ENCODE assay signal across 8 cellular contexts in genomic region chr17:64661981-64662773, GRCh38. TPM values are rescaled to one million over a fixed set of nuclear protein-coding genes. Genes with fewer than 3 reads are reported as not detected.
DNase-seq lines count a peak whose midpoint lies in the region; ATAC-seq and TF ChIP-seq lines count a peak whose summit lies in the region.

Gene SMURF2, minus strand, starts transcription at chr17:64662307. Its CDS starts 427 bp downstream, at chr17:64661880.

- H3K27ac Mint-ChIP-seq in activated T-helper 17 cell treated with anti-CD3 and anti-CD28 coated beads, Interleukin-2, amount 50 U/mL, for 72 hours = peak within 1 kb of the TSS; percentile 94
- H3K27ac Mint-ChIP-seq in nephron progenitor cell = peak within 1 kb of the TSS; percentile 92
- H3K27ac Mint-ChIP-seq in stimulated activated naive CD8-positive, alpha-beta T cell treated with anti-CD3 and anti-CD28 coated beads, Interleukin-15, Interleukin-2, amounts not matched to agents 100 ng/mL and 50 ng/mL, for 24 hours = peak within 1 kb of the TSS; percentile 91

- peaks cover 6% of the 10 kb centered on the region for H3K36me3 Mint-ChIP-seq in activated T-helper 17 cell treated with anti-CD3 and anti-CD28 coated beads, Interleukin-2, amount 50 U/mL, for 72 hours (ENCODE audit: low read depth)
- peaks cover 6% of the 10 kb centered on the region for H3K36me3 Mint-ChIP-seq in nephron progenitor cell (ENCODE audit: low read depth)
- H3K36me3 Mint-ChIP-seq in stimulated activated naive CD8-positive, alpha-beta T cell treated with anti-CD3 and anti-CD28 coated beads, Interleukin-15, Interleukin-2, amounts not matched to agents 100 ng/mL and 50 ng/mL, for 24 hours (ENCODE audit: low read depth) = no peaks in the 10 kb centered on the region

- H3K36me3 ChIP-seq in Peyer's patch = no peaks in the 10 kb centered on the region

- peak within 1 kb of the TSS; percentile 94 to 99 (median 97) for H3K27ac ChIP-seq in Peyer's patch

- H3K4me3 ChIP-seq in Peyer's patch (peak within 1 kb of the TSS; percentile 86 to 100 (median 93)), fibroblast of pulmonary artery (replicated peaks; ENCODE audit: low read depth, low read length) (peak within 1 kb of the TSS; percentile 80)

- peaks cover 19% of the 10 kb centered on the region for H3K4me1 Mint-ChIP-seq in activated T-helper 17 cell treated with anti-CD3 and anti-CD28 coated beads, Interleukin-2, amount 50 U/mL, for 72 hours
- peaks cover 46% of the 10 kb centered on the region for H3K4me1 Mint-ChIP-seq in nephron progenitor cell
- H3K4me1 Mint-ChIP-seq in stimulated activated naive CD8-positive, alpha-beta T cell treated with anti-CD3 and anti-CD28 coated beads, Interleukin-15, Interleukin-2, amounts not matched to agents 100 ng/mL and 50 ng/mL, for 24 hours (ENCODE audit: low read depth) = peaks cover 34% of the 10 kb centered on the region

- H3K27me3 Mint-ChIP-seq in activated T-helper 17 cell treated with anti-CD3 and anti-CD28 coated beads, Interleukin-2, amount 50 U/mL, for 72 hours = no peaks in the 10 kb centered on the region
- peaks cover 10% of the 10 kb centered on the region for H3K27me3 Mint-ChIP-seq in nephron progenitor cell (ENCODE audit: low read depth, poor library complexity)
- H3K27me3 Mint-ChIP-seq in stimulated activated naive CD8-positive, alpha-beta T cell treated with anti-CD3 and anti-CD28 coated beads, Interleukin-15, Interleukin-2, amounts not matched to agents 100 ng/mL and 50 ng/mL, for 24 hours = no peaks in the 10 kb centered on the region

- peak; percentile 50 for ATAC-seq in GM19468 (IDR thresholded peaks at IDR 0.05; ENCODE audit: extremely low read depth, unreplicated experiment)
- peak; percentile 93 for ATAC-seq in activated T-helper 17 cell treated with anti-CD3 and anti-CD28 coated beads, Interleukin-2, amount 50 U/mL, for 72 hours (replicated peaks)

- H3K27me3 ChIP-seq in Peyer's patch = no peaks in the 10 kb centered on the region

- H3K9me3 ChIP-seq in Peyer's patch = no peaks in the 10 kb centered on the region

- peak; percentile 27 for DNase-seq in DMS114 treated with DMSO at 0.1 percent for 48 hours (lab: John Stamatoyannopoulos, UW; ENCODE audit: unreplicated experiment)
- peak; percentile 74 for DNase-seq in HPDE6-E6E7 (ENCODE audit: extremely low spot score)
- DNase-seq in Peyer's patch = peak; percentile 86 to 93 (median 91)
- peak; percentile 60 for DNase-seq in fibroblast of pulmonary artery (ENCODE audit: low read depth)
- DNase-seq in nephron progenitor cell = peak; percentile 84

- peak; percentile 87 to 95 for TF ChIP-seq POLR2A in Peyer's patch (IDR thresholded peaks at IDR 0.05)

- TF ChIP-seq CTCF in Peyer's patch (IDR thresholded peaks at IDR 0.05) (peak in 1 of 6 experiments; percentile 3), fibroblast of pulmonary artery (IDR thresholded peaks at IDR 0.05; ENCODE audit: low read length, missing control alignments) (no peak), nephron progenitor cell (IDR thresholded peaks at IDR 0.05) (no peak)

- no peaks in the 10 kb centered on the region for H3K9me3 Mint-ChIP-seq in activated T-helper 17 cell treated with anti-CD3 and anti-CD28 coated beads, Interleukin-2, amount 50 U/mL, for 72 hours
- no peaks in the 10 kb centered on the region for H3K9me3 Mint-ChIP-seq in nephron progenitor cell
- no peaks in the 10 kb centered on the region for H3K9me3 Mint-ChIP-seq in stimulated activated naive CD8-positive, alpha-beta T cell treated with anti-CD3 and anti-CD28 coated beads, Interleukin-15, Interleukin-2, amounts not matched to agents 100 ng/mL and 50 ng/mL, for 24 hours

- H3K4me3 Mint-ChIP-seq in activated T-helper 17 cell treated with anti-CD3 and anti-CD28 coated beads, Interleukin-2, amount 50 U/mL, for 72 hours = peak within 1 kb of the TSS; percentile 94
- H3K4me3 Mint-ChIP-seq in nephron progenitor cell = peak within 1 kb of the TSS; percentile 100
- H3K4me3 Mint-ChIP-seq in stimulated activated naive CD8-positive, alpha-beta T cell treated with anti-CD3 and anti-CD28 coated beads, Interleukin-15, Interleukin-2, amounts not matched to agents 100 ng/mL and 50 ng/mL, for 24 hours = peak within 1 kb of the TSS; percentile 94

- no peaks in the 10 kb centered on the region for H3K4me1 ChIP-seq in Peyer's patch

RNA-seq across cellular contexts. Expression of gene SMURF2, which starts in this region (rescaled TPM):
- total RNA-seq in Peyer's patch = 10 to 100 TPM; 34.3 to 41.6 (median 37.5) TPM
- total RNA-seq in activated T-helper 17 cell treated with anti-CD3 and anti-CD28 coated beads, Interleukin-2, amount 50 U/mL, for 72 hours = 10 to 100 TPM; 13.4 to 14.2 TPM

Comparison
In these comparisons a context has a peak if more than half of its experiments do, and no peak if none do; other contexts are left out.
1. Peak in every context shown above with its lines: DNase-seq, ATAC-seq, H3K4me3 ChIP-seq and H3K27ac ChIP-seq.
2. DNase-seq: peak in every context shown above with its lines; median percentile 91 in Peyer's patch; 84 in nephron progenitor cell; 74 in HPDE6-E6E7; 60 in fibroblast of pulmonary artery; 27 in DMS114 treated with DMSO at 0.1 percent for 48 hours.